ENCODE assay signal across 9 cellular contexts in genomic region chr12:7498832-7499231, GRCh38. TPM values are rescaled to one million over a fixed set of nuclear protein-coding genes. Genes with fewer than 3 reads are reported as not detected.
A peak's percentile ranks its signal among the peaks of the same experiment; 100 is the strongest.
DNase-seq lines count a peak whose midpoint lies in the region; ATAC-seq and TF ChIP-seq lines count a peak whose summit lies in the region.
"Had no signal": no experiment of that assay in that cellular context is flagged by ENCODE, and none has a peak within 500 bp of the region (broad histone marks: within the 10 kb centered on the region; RNA-seq: fewer than 3 reads in every experiment).

No MANE protein-coding gene starts in this region.

- H3K4me3 ChIP-seq in BJ (ENCODE audit: low read depth, low read length): no peak overlapping the region
- H3K4me3 ChIP-seq in PC-3 (ENCODE audit: low read length): no peak overlapping the region

- TF ChIP-seq CTCF in BJ (IDR thresholded peaks at IDR 0.05; ENCODE audit: insufficient read depth, low read depth, low read length) (no peak), osteocyte (IDR thresholded peaks at IDR 0.05) (no peak), PC-3 (conservative IDR thresholded peaks at IDR 0.05; ENCODE audit: low read depth, low read length) (no peak)

- H3F3A ChIP-seq in PC-3 (ENCODE audit: low read length, unreplicated experiment): no peaks in the 10 kb centered on the region

- no peaks in the 10 kb centered on the region for H3K36me3 Mint-ChIP-seq in osteocyte (ENCODE audit: unreplicated experiment)

- no peaks in the 10 kb centered on the region for H3K9me3 Mint-ChIP-seq in osteocyte (ENCODE audit: unreplicated experiment)

- POLR2A ChIA-PET in BJ (lab: Charles Lee) (no interaction called here), PC-3 (lab: Charles Lee; ENCODE audit: unreplicated experiment) (no interaction called here)

- H2AFZ ChIP-seq in PC-3 (ENCODE audit: low read length): no peak overlapping the region

- no peaks in the 10 kb centered on the region for H3K27me3 ChIP-seq in BJ (ENCODE audit: control insufficient read depth, insufficient read depth, low read length)
- peaks cover 4% of the 10 kb centered on the region; the same call in 1 of the 2 replicates for H3K27me3 ChIP-seq in PC-3 (ENCODE audit: low read length)

- no peak overlapping the region for H3K4me3 Mint-ChIP-seq in osteocyte (ENCODE audit: unreplicated experiment)

- no peak for ATAC-seq in PC-3

- H3K4me1 Mint-ChIP-seq in osteocyte (ENCODE audit: unreplicated experiment): peaks cover 9% of the 10 kb centered on the region

- H3K4me2 ChIP-seq in PC-3 (ENCODE audit: low read length): no peak overlapping the region

- no TSS peak for BruUV-seq in PC-3 (replicated peaks; lab: Mats Ljungman, UMichigan)

- no peaks in the 10 kb centered on the region for H3K36me3 ChIP-seq in BJ (ENCODE audit: control insufficient read depth, insufficient read depth, low read length)
- H3K36me3 ChIP-seq in PC-3 (ENCODE audit: low read depth, low read length): no peaks in the 10 kb centered on the region

- no peaks in the 10 kb centered on the region for H3K9me2 ChIP-seq in PC-3 (replicated peaks; ENCODE audit: low read length)

- no peaks in the 10 kb centered on the region for H3K4me1 ChIP-seq in PC-3 (ENCODE audit: insufficient read depth, low read length)

- peaks cover 14% of the 10 kb centered on the region for H3K27me3 Mint-ChIP-seq in osteocyte (ENCODE audit: unreplicated experiment)

- no peaks in the 10 kb centered on the region for H4K20me1 ChIP-seq in PC-3 (ENCODE audit: low read length)

- intact Hi-C loops in PC-3 (cut with micrococcal nuclease): no loop called here

- H3K27ac Mint-ChIP-seq in osteocyte (ENCODE audit: unreplicated experiment): peak overlapping the region; percentile 6

- H3K27ac ChIP-seq in PC-3 (ENCODE audit: low read length): no peak overlapping the region

- H3K9me3 ChIP-seq in PC-3 (ENCODE audit: low read length): no peaks in the 10 kb centered on the region

- no peaks in the 10 kb centered on the region for H3K79me2 ChIP-seq in PC-3 (ENCODE audit: low read length)

- peak; percentile 82 for DNase-seq in BJ (ENCODE audit: low read depth)
- DNase-seq in RKO (ENCODE audit: low spot score): peak; percentile 72
- DNase-seq in fibroblast of peridontal ligament (ENCODE audit: extremely low read depth): peak; percentile 93
- DNase-seq in osteocyte (ENCODE audit: extremely low spot score, unreplicated experiment): no peak
- DNase-seq in SKM-1 treated with dmso at 0.1 percent for 144 hours (lab: John Stamatoyannopoulos, UW; ENCODE audit: unreplicated experiment): no peak
- no peak for DNase-seq in LoVo (ENCODE audit: low spot score)
- DNase-seq in activated CD4-positive, alpha-beta T cell treated with anti-CD3 and anti-CD28 coated beads for 4 hours: no peak
- DNase-seq in PC-3: no peak
- DNase-seq: NCI-H1092 treated with DMSO at 0.1 percent for 48 hours had no signal

- no peak overlapping the region for H3K9ac ChIP-seq in PC-3 (ENCODE audit: low read length)

- CTCF ChIA-PET in BJ (lab: Yijun Ruan, JAX) (interaction anchor here (0.9 kb wide), 1 partner anchor 83 kb away, joined by 3 read pairs; no protein-coding TSS in a partner anchor), PC-3 (lab: Charles Lee) (no interaction called here)

RNA-seq across cellular contexts. Expression of gene CD163, which starts 4.7 kb away (rescaled TPM):
- not detected in 2 replicates for polyA plus RNA-seq in BJ (2011; rRNA removed)
- polyA minus RNA-seq in BJ (2011; rRNA and poly(A)+ RNA removed): 0.05 TPM in 1 of 2 replicates, not detected in the other
- total RNA-seq in osteocyte (not detected in 2 replicates), PC-3 (2014; rRNA removed) (not detected in 2 replicates)

RNA-seq across cellular contexts. Expression of gene CD163L1, which starts 54.9 kb away (rescaled TPM):
- polyA plus RNA-seq in BJ (2011; rRNA removed): 1.0 and 1.6 TPM in 2 replicates
- polyA minus RNA-seq in BJ (2011; rRNA and poly(A)+ RNA removed): 1.8 and 3.4 TPM in 2 replicates
- total RNA-seq in osteocyte (1.8 TPM in 2 replicates), PC-3 (2014; rRNA removed) (0.35 and 0.66 TPM in 2 replicates)

Comparison
In these comparisons a context has a peak if more than half of its experiments do, and no peak if none do; other contexts are left out.
1. DNase-seq: peak in BJ (single experiment), RKO (single experiment) and fibroblast of peridontal ligament (single experiment); none in osteocyte (single experiment), SKM-1 treated with dmso at 0.1 percent for 144 hours (single experiment), LoVo (single experiment), activated CD4-positive, alpha-beta T cell treated with anti-CD3 and anti-CD28 coated beads for 4 hours (0 of 2) and PC-3 (single experiment).